In the genomic region with DNA sequence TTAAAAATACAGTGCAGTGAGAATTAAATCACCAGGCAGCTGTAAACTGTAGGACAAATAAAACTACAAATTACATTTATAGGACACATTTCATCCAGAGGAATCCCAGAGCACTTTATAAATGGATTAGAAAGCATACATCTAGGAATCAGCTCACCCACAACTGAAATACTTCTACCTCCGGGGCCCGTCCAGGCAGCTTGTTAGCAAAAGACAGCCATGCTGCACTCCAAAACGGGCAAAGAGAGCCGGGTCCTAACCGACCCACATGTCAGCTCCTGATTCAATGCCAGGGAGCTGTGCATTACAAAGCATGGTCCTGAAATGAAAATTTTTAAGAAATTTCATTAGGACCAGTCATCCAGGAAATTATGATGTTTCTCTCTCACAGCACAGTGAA, we compare ENCODE assay signal across 1 cellular context.
TF ChIP-seq lines count a peak whose summit lies in the region.

No MANE protein-coding gene starts in this region.

TF ChIP-seq in GM23338, 12 proteins besides CTCF, POLR2A, EP300 and RAD21 (continued from another document):
- TF ChIP-seq CREB1 (CRISPR knock-in tag; IDR thresholded peaks at IDR 0.05; ENCODE audit: low read depth), result no peak
